Comparison of ENCODE assay signal across 10 cellular contexts in genomic region chr6:130027948-130028347, GRCh38. TPM values are rescaled to one million over a fixed set of nuclear protein-coding genes. Genes with fewer than 3 reads are reported as not detected.
DNase-seq lines count a peak whose midpoint lies in the region; ATAC-seq and TF ChIP-seq lines count a peak whose summit lies in the region.
"Had no signal": no experiment of that assay in that cellular context is flagged by ENCODE, and none has a peak within 500 bp of the region (broad histone marks: within the 10 kb centered on the region; RNA-seq: fewer than 3 reads in every experiment).

No MANE protein-coding gene starts in this region.

- H3K4me1 ChIP-seq in transverse colon, result no peaks in the 10 kb centered on the region

- H3K27ac ChIP-seq in transverse colon, result no peak overlapping the region

- peak overlapping the region; percentile 44 for H3K4me3 Mint-ChIP-seq in T-helper 1 cell treated with Interleukin-12 subunit alpha and Interleukin-12 subunit beta and Interleukin-4 antibody, amounts not matched to agents 30 μg/mL and 1 μg/mL, for 36 hours
- H3K4me3 Mint-ChIP-seq: CD14-positive monocyte had no signal

- intact Hi-C loops in transverse colon (cut with DNase I; ENCODE audit: low total_unique reads), result no loop called here

- TF ChIP-seq POLR2A in transverse colon (IDR thresholded peaks at IDR 0.05), result no peak

- no peak for TF ChIP-seq CTCF in transverse colon (IDR thresholded peaks at IDR 0.05)

- TF ChIP-seq EP300 in transverse colon (IDR thresholded peaks at IDR 0.05; ENCODE audit: low read depth), result no peak

- in situ Hi-C loops in transverse colon (cut with MboI; ENCODE audit: low pct_ligation_motif_present in 1 of 4, low pct_unique_long_range_greater_than_20kb in 1 of 4, low sequenced_read_pairs in 3 of 4), result loop anchor here in 1 of 4 donors (10.0 kb wide), 1 partner anchor 433 kb away; no protein-coding TSS in a partner anchor

- peak; percentile 1 for DNase-seq in GDM1 (lab: John Stamatoyannopoulos, UW)
- no peak for DNase-seq in NCI-H2029 treated with DMSO at 0.1 percent for 48 hours (lab: John Stamatoyannopoulos, UW)
- no peak for DNase-seq in NCI-H2227 treated with DMSO at 0.1 percent for 48 hours (lab: John Stamatoyannopoulos, UW)
- DNase-seq in transverse colon, result no peak
- no peak for DNase-seq in Kasumi-1 (lab: John Stamatoyannopoulos, UW)
- DNase-seq: NCI-H526 had no signal

- H3K27me3 ChIP-seq in transverse colon, result no peaks in the 10 kb centered on the region

- H3K27ac Mint-ChIP-seq in T-helper 1 cell treated with Interleukin-12 subunit alpha and Interleukin-12 subunit beta and Interleukin-4 antibody, amounts not matched to agents 30 μg/mL and 1 μg/mL, for 36 hours, result peak overlapping the region; percentile 86

- peaks cover 16% of the 10 kb centered on the region for H3K27me3 Mint-ChIP-seq in T-helper 1 cell treated with Interleukin-12 subunit alpha and Interleukin-12 subunit beta and Interleukin-4 antibody, amounts not matched to agents 30 μg/mL and 1 μg/mL, for 36 hours (ENCODE audit: low read depth)

- ATAC-seq in GM19324 (IDR thresholded peaks at IDR 0.05; ENCODE audit: low FRiP score, unreplicated experiment) (peak; percentile 60), HG02973 (IDR thresholded peaks at IDR 0.05; ENCODE audit: unreplicated experiment) (peak; percentile 62)

- no peaks in the 10 kb centered on the region for H3K9me3 Mint-ChIP-seq in T-helper 1 cell treated with Interleukin-12 subunit alpha and Interleukin-12 subunit beta and Interleukin-4 antibody, amounts not matched to agents 30 μg/mL and 1 μg/mL, for 36 hours

- WGBS in transverse colon (ENCODE audit: low coverage in 1 of 2), 2 donors, result 56 to 65% methylated on average over 1 of the region's 1 CpG

- no peak overlapping the region for H3K4me3 ChIP-seq in transverse colon

- no peaks in the 10 kb centered on the region for H3K9me3 ChIP-seq in transverse colon

- H3K36me3 ChIP-seq in transverse colon, result no peaks in the 10 kb centered on the region

- peaks cover 35% of the 10 kb centered on the region for H3K36me3 Mint-ChIP-seq in T-helper 1 cell treated with Interleukin-12 subunit alpha and Interleukin-12 subunit beta and Interleukin-4 antibody, amounts not matched to agents 30 μg/mL and 1 μg/mL, for 36 hours (ENCODE audit: low read depth)

- peaks cover 32% of the 10 kb centered on the region for H3K4me1 Mint-ChIP-seq in T-helper 1 cell treated with Interleukin-12 subunit alpha and Interleukin-12 subunit beta and Interleukin-4 antibody, amounts not matched to agents 30 μg/mL and 1 μg/mL, for 36 hours (ENCODE audit: low read depth)

RNA-seq across cellular contexts. Expression of gene L3MBTL3, which starts 9.6 kb away (rescaled TPM):
- total RNA-seq in transverse colon, result 10 to 100 TPM in 3 of 4 donors, 1 to 10 TPM in 1; 8.1 to 57.6 (median 21.9) TPM
